ENCODE assay signal across 25 cellular contexts in genomic region chr15:74157868-74158827, GRCh38. TPM values are rescaled to one million over a fixed set of nuclear protein-coding genes. Genes with fewer than 3 reads are reported as not detected.
DNase-seq lines count a peak whose midpoint lies in the region; ATAC-seq and TF ChIP-seq lines count a peak whose summit lies in the region.
"Had no signal": no experiment of that assay in that cellular context is flagged by ENCODE, and none has a peak within 500 bp of the region (broad histone marks: within the 10 kb centered on the region; RNA-seq: fewer than 3 reads in every experiment).

No MANE protein-coding gene starts in this region.

- no peaks in the 10 kb centered on the region for H3K9me3 Mint-ChIP-seq in CD8-positive, alpha-beta memory T cell
- H3K9me3 Mint-ChIP-seq: activated naive CD4-positive, alpha-beta T cell treated with anti-CD3 and anti-CD28 coated beads for 36 hours; activated T-cell treated with anti-CD3 and anti-CD28 coated beads, Interleukin-2, amount 50 U/mL, for 24 hours; H9; stimulated activated effector memory CD8-positive, alpha-beta T cell treated with anti-CD3 and anti-CD28 coated beads, Interleukin-12 subunit alpha, Interleukin-12 subunit beta, amount 100 ng/mL, for 72 hours had no signal

- ATAC-seq in left cardiac atrium: no peak
- no peak for ATAC-seq in thoracic aorta (ENCODE audit: insufficient number of reproducible peaks, low FRiP score, low read depth)
- ATAC-seq in GM18520 (IDR thresholded peaks at IDR 0.05; ENCODE audit: unreplicated experiment): no peak
- ATAC-seq: lower lobe of right lung, T-helper 17 cell had no signal

- H3K4me1 ChIP-seq in left ventricle myocardium inferior: peaks cover 45% of the 10 kb centered on the region
- peaks cover 3 to 25% of the 10 kb centered on the region in 2 donors for H3K4me1 ChIP-seq in ascending aorta
- peaks cover 10 to 38% of the 10 kb centered on the region in 2 donors for H3K4me1 ChIP-seq in thoracic aorta (ENCODE audit: control insufficient read depth in 1 of 2, low read depth in 2 of 2)
- H3K4me1 ChIP-seq in CD8-positive, alpha-beta memory T cell (ENCODE audit: insufficient read depth, low read length): no peaks in the 10 kb centered on the region

- no peaks in the 10 kb centered on the region for H3K9me3 ChIP-seq in left ventricle myocardium inferior (replicated peaks)
- H3K9me3 ChIP-seq in ascending aorta: no peaks in the 10 kb centered on the region
- H3K9me3 ChIP-seq in thoracic aorta: no peaks in the 10 kb centered on the region
- H3K9me3 ChIP-seq in CD8-positive, alpha-beta memory T cell (ENCODE audit: low read length): no peaks in the 10 kb centered on the region
- H3K9me3 ChIP-seq: lower lobe of right lung, tibial nerve had no signal

- H3K36me3 ChIP-seq in left ventricle myocardium inferior (no peaks in the 10 kb centered on the region), ascending aorta (no peaks in the 10 kb centered on the region), thoracic aorta (no peaks in the 10 kb centered on the region)
- H3K36me3 ChIP-seq in CD8-positive, alpha-beta memory T cell (ENCODE audit: insufficient read depth, low read length): no peaks in the 10 kb centered on the region
- H3K36me3 ChIP-seq: lower lobe of right lung, tibial nerve had no signal

- no peak overlapping the region for H3K4me3 Mint-ChIP-seq in CD8-positive, alpha-beta memory T cell
- H3K4me3 Mint-ChIP-seq: activated naive CD4-positive, alpha-beta T cell treated with anti-CD3 and anti-CD28 coated beads for 36 hours; activated T-cell treated with anti-CD3 and anti-CD28 coated beads, Interleukin-2, amount 50 U/mL, for 24 hours; H9; stimulated activated effector memory CD8-positive, alpha-beta T cell treated with anti-CD3 and anti-CD28 coated beads, Interleukin-12 subunit alpha, Interleukin-12 subunit beta, amount 100 ng/mL, for 72 hours; T-helper 17 cell had no signal

- no peak for TF ChIP-seq CTCF in left ventricle myocardium inferior (IDR thresholded peaks at IDR 0.05; ENCODE audit: borderline replicate concordance)
- TF ChIP-seq CTCF in ascending aorta (IDR thresholded peaks at IDR 0.05): no peak
- TF ChIP-seq CTCF in thoracic aorta (IDR thresholded peaks at IDR 0.05): no peak

- H3K4me3 ChIP-seq in left ventricle myocardium inferior: no peak overlapping the region
- no peak overlapping the region for H3K4me3 ChIP-seq in ascending aorta
- no peak overlapping the region for H3K4me3 ChIP-seq in thoracic aorta
- H3K4me3 ChIP-seq in CD8-positive, alpha-beta memory T cell (ENCODE audit: low read length): no peak overlapping the region
- H3K4me3 ChIP-seq: hepatocyte, lower lobe of right lung, tibial nerve had no signal

- H3K27me3 ChIP-seq in left ventricle myocardium inferior (ENCODE audit: low read depth): no peaks in the 10 kb centered on the region
- no peaks in the 10 kb centered on the region for H3K27me3 ChIP-seq in ascending aorta
- H3K27me3 ChIP-seq in thoracic aorta (replicated peaks; ENCODE audit: insufficient read depth): no peaks in the 10 kb centered on the region
- H3K27me3 ChIP-seq in CD8-positive, alpha-beta memory T cell (ENCODE audit: insufficient read depth, low read length, poor library complexity, severe bottlenecking): no peaks in the 10 kb centered on the region
- H3K27me3 ChIP-seq: hepatocyte, tibial nerve had no signal

- POLR2A ChIA-PET in CD8-positive, alpha-beta memory T cell (lab: Charles Lee): no interaction called here

- DNase-seq in left ventricle myocardium inferior (no peak), left cardiac atrium (no peak), ascending aorta (ENCODE audit: low spot score in 2 of 2) (no peak), left kidney (ENCODE audit: low read depth, low spot score) (peak; percentile 23), thoracic aorta (ENCODE audit: low spot score) (no peak), D341Med (ENCODE audit: low spot score) (no peak)
- DNase-seq in CD8-positive, alpha-beta memory T cell: no peak
- DNase-seq: activated CD4-positive, alpha-beta T cell treated with anti-CD3 and anti-CD28 coated beads, Interleukin-2, amount 50 U/mL, for 1 hour; activated naive CD4-positive, alpha-beta T cell treated with anti-CD3 and anti-CD28 coated beads for 36 hours; activated T-cell treated with anti-CD3 and anti-CD28 coated beads, Interleukin-2, amount 50 U/mL, for 24 hours; amygdala; H9; KG1; lower lobe of right lung; NCI-H2171 treated with DMSO at 0.1 percent for 48 hours; NCI-H69; occipital lobe; SHP77 treated with DMSO at 0.1 percent for 48 hours; T-helper 17 cell had no signal

- H3K27me3 Mint-ChIP-seq in CD8-positive, alpha-beta memory T cell: peaks cover 11 to 50% of the 10 kb centered on the region in 2 donors

- H3K27ac Mint-ChIP-seq in CD8-positive, alpha-beta memory T cell: peak overlapping the region in 2 of 8 donors; percentile 16 to 27
- H3K27ac Mint-ChIP-seq: activated naive CD4-positive, alpha-beta T cell treated with anti-CD3 and anti-CD28 coated beads for 36 hours; CD14-positive monocyte; H9; stimulated activated effector memory CD8-positive, alpha-beta T cell treated with anti-CD3 and anti-CD28 coated beads, Interleukin-12 subunit alpha, Interleukin-12 subunit beta, amount 100 ng/mL, for 72 hours; T-helper 17 cell had no signal

- H3K27ac ChIP-seq in left ventricle myocardium inferior (replicated peaks) (peak overlapping the region; percentile 69), ascending aorta (peak overlapping the region; percentile 59 to 72), thoracic aorta (peak overlapping the region; percentile 44 to 57)
- no peak overlapping the region for H3K27ac ChIP-seq in CD8-positive, alpha-beta memory T cell (ENCODE audit: low read depth, low read length)
- H3K27ac ChIP-seq: lower lobe of right lung, tibial nerve had no signal

- CTCF ChIA-PET in CD8-positive, alpha-beta memory T cell (lab: Charles Lee): no interaction called here

- H3K36me3 Mint-ChIP-seq in CD8-positive, alpha-beta memory T cell: no peaks in the 10 kb centered on the region
- H3K36me3 Mint-ChIP-seq: CD14-positive monocyte; stimulated activated effector memory CD8-positive, alpha-beta T cell treated with anti-CD3 and anti-CD28 coated beads, Interleukin-12 subunit alpha, Interleukin-12 subunit beta, amount 100 ng/mL, for 72 hours had no signal

- intact Hi-C loops in left ventricle myocardium inferior (cut with micrococcal nuclease) (no loop called here), left cardiac atrium (cut with DNase I) (no loop called here), ascending aorta (cut with DNase I) (loop anchor here (2.0 to 5.0 kb wide), 2 partner anchors 15 to 44 kb away; partner anchors contain the start of genes ISLR and STRA6)

- peaks cover 4 to 16% (median 5%) of the 10 kb centered on the region in 3 donors for H3K4me1 Mint-ChIP-seq in CD8-positive, alpha-beta memory T cell
- H3K4me1 Mint-ChIP-seq: stimulated activated effector memory CD8-positive, alpha-beta T cell treated with anti-CD3 and anti-CD28 coated beads, Interleukin-12 subunit alpha, Interleukin-12 subunit beta, amount 100 ng/mL, for 72 hours had no signal

RNA-seq across cellular contexts. Expression of gene ISLR, which starts 15.4 kb away (rescaled TPM):
- total RNA-seq in left ventricle myocardium inferior: 12.7 TPM
- 10 to 100 TPM; 22.8 to 28.2 TPM for total RNA-seq in left cardiac atrium
- total RNA-seq in ascending aorta: 211 TPM
- 100 to 1,000 TPM in 1 of 2 donors, 10 to 100 TPM in 1; 76.8 to 323 TPM for total RNA-seq in thoracic aorta
- total RNA-seq in CD8-positive, alpha-beta memory T cell: not detected
- polyA plus RNA-seq in CD8-positive, alpha-beta memory T cell: not detected
- total RNA-seq: activated naive CD4-positive, alpha-beta T cell treated with anti-CD3 and anti-CD28 coated beads for 36 hours; T-helper 17 cell had no signal
- polyA plus RNA-seq: CD14-positive monocyte had no signal

RNA-seq across cellular contexts. Expression of gene ISLR2, which starts 27.8 kb away (rescaled TPM):
- 2.6 TPM for total RNA-seq in left ventricle myocardium inferior
- 1 to 10 TPM; 1.9 to 3.9 TPM for total RNA-seq in left cardiac atrium
- 0.64 TPM for total RNA-seq in ascending aorta
- not detected for total RNA-seq in thoracic aorta
- not detected for total RNA-seq in CD8-positive, alpha-beta memory T cell
- not detected for polyA plus RNA-seq in CD8-positive, alpha-beta memory T cell
- total RNA-seq: activated naive CD4-positive, alpha-beta T cell treated with anti-CD3 and anti-CD28 coated beads for 36 hours; hepatocyte; HT1080; T-helper 17 cell had no signal
- polyA plus RNA-seq: CD14-positive monocyte had no signal

RNA-seq across cellular contexts. Expression of gene STRA6, which starts 44.4 kb away (rescaled TPM):
- total RNA-seq in left ventricle myocardium inferior (not detected), left cardiac atrium (not detected), ascending aorta (not detected), thoracic aorta (under 1 TPM in 1 of 2 donors, not detected in 1; 0.28 TPM)
- total RNA-seq in CD8-positive, alpha-beta memory T cell: not detected
- polyA plus RNA-seq in CD8-positive, alpha-beta memory T cell: not detected
- total RNA-seq: activated naive CD4-positive, alpha-beta T cell treated with anti-CD3 and anti-CD28 coated beads for 36 hours; HT1080; lower lobe of right lung; T-helper 17 cell had no signal
- polyA plus RNA-seq: CD14-positive monocyte had no signal

Comparison
In these comparisons a context has a peak if more than half of its experiments do, and no peak if none do; other contexts are left out.
1. RNA of gene ISLR, which starts 15.4 kb away (total RNA-seq): 76.8 to 323 TPM in thoracic aorta, 211 TPM in ascending aorta (single experiment), 22.8 to 28.2 TPM in left cardiac atrium and 12.7 TPM in left ventricle myocardium inferior (single experiment); not detected in CD8-positive, alpha-beta memory T cell; every median in the first group is over 10 times any median in the second.